In the genomic region with DNA sequence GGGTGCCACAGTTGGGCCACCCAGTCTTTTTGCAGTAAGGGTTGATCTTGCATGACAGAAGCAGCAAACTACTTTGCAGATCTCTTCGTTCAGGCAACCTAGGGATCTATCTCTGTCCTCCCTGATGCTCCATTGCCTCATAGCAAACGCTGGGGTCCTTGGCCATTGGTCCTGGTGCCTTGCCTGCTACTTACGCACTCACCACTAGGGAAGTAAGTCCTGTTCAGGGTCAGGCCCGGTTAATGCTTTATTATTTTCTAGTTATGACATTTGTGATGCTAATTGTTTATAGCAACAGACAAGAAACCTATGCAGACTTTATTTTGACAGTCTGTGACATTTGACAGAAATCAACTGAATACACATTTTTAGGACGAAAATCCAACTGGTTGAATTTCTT, we compare ENCODE assay signal across 17 cellular contexts.
DNase-seq lines count a peak whose midpoint lies in the region; ATAC-seq, FAIRE-seq and TF ChIP-seq lines count a peak whose summit lies in the region.
"Had no signal": no experiment of that assay in that cellular context is flagged by ENCODE, and none has a peak within 500 bp of the region (broad histone marks: within the 10 kb centered on the region; RNA-seq: fewer than 3 reads in every experiment).

No MANE protein-coding gene starts in this region.

- no peaks in the 10 kb centered on the region for H3F3A ChIP-seq in neural progenitor cell (ENCODE audit: low read depth)

- H3K4me3 Mint-ChIP-seq in neural progenitor cell (no peak overlapping the region), nephron progenitor cell (no peak overlapping the region)

- H3K36me3 Mint-ChIP-seq in neural progenitor cell (no peaks in the 10 kb centered on the region), nephron progenitor cell (ENCODE audit: low read depth) (no peaks in the 10 kb centered on the region)

- H3K36me3 ChIP-seq in GM12878 (ENCODE audit: control insufficient read depth in 2 of 2, insufficient read depth in 2 of 2, low read length in 1 of 2) = no peaks in the 10 kb centered on the region
- H3K36me3 ChIP-seq in neural progenitor cell = no peaks in the 10 kb centered on the region

- ATAC-seq in GM12878 = peak; percentile 40; the same call in 2 of the 3 replicates

- no peak overlapping the region for H2AFZ ChIP-seq in GM12878 (ENCODE audit: control insufficient read depth, low read depth, low read length)
- H2AFZ ChIP-seq in neural progenitor cell (replicated peaks) = no peak overlapping the region

- no peak overlapping the region for H3K27ac Mint-ChIP-seq in neural progenitor cell
- H3K27ac Mint-ChIP-seq in nephron progenitor cell = no peak overlapping the region

- H3K4me2 ChIP-seq in GM12878 (ENCODE audit: control insufficient read depth, insufficient read depth) (no peak overlapping the region), neural progenitor cell (no peak overlapping the region)

- H3K27me3 Mint-ChIP-seq in neural progenitor cell (ENCODE audit: insufficient read depth, low read depth) = no peaks in the 10 kb centered on the region
- H3K27me3 Mint-ChIP-seq in nephron progenitor cell (ENCODE audit: low read depth, poor library complexity) = no peaks in the 10 kb centered on the region

- DNase-seq in DMS53 (lab: John Stamatoyannopoulos, UW) = peak; percentile 4
- DNase-seq in DMS53 treated with DMSO at 0.1 percent for 48 hours (lab: John Stamatoyannopoulos, UW; ENCODE audit: unreplicated experiment) = no peak
- DNase-seq in NAMALWA (ENCODE audit: low spot score) = peak; percentile 4
- no peak for DNase-seq in GM12878 (ENCODE audit: low read depth, low spot score)
- no peak for DNase-seq in neural progenitor cell (ENCODE audit: low spot score)
- DNase-seq in NCI-H2171 (lab: John Stamatoyannopoulos, UW) = no peak
- DNase-seq in nephron progenitor cell = no peak
- DNase-seq in foreskin melanocyte = no peak
- DNase-seq: C1 segment of cervical spinal cord, IMR-90, Karpas-422, MM.1S, NCI-H1105 treated with DMSO at 0.1 percent for 48 hours, NCI-H187, NCI-H446, NCI-H69, RPMI8226 had no signal

- 7% methylated on average over 5 of the region's 5 CpGs for WGBS in GM12878 (ENCODE audit: insufficient coverage, insufficient replicate concordance, low lambda C conversion rate, missing lambda C conversion rate)

- FAIRE-seq in GM12878 (lab: Jason Lieb, UNC) = no peak

- H3K9me3 ChIP-seq in GM12878 (replicated peaks; ENCODE audit: control insufficient read depth, insufficient read depth, low read length) = no peaks in the 10 kb centered on the region
- no peaks in the 10 kb centered on the region for H3K9me3 ChIP-seq in neural progenitor cell (ENCODE audit: low read depth)

- H3K79me2 ChIP-seq in GM12878 (ENCODE audit: control insufficient read depth, insufficient read depth, low read length) = no peaks in the 10 kb centered on the region
- H3K79me2 ChIP-seq in neural progenitor cell (ENCODE audit: low read depth) = no peaks in the 10 kb centered on the region

- H3K4me3 ChIP-seq in GM12878 (no peak overlapping the region), neural progenitor cell (no peak overlapping the region)

- SMC1A ChIA-PET in GM12878 (lab: Charles Lee; ENCODE audit: uncharacterized antibody, unreplicated experiment) = no interaction called here

- H3K27ac ChIP-seq in GM12878 (ENCODE audit: control insufficient read depth, insufficient read depth) (no peak overlapping the region), neural progenitor cell (no peak overlapping the region)

- no TSS peak for BruUV-seq in GM12878 (replicated peaks; lab: Mats Ljungman, UMichigan)

- TF ChIP-seq EP300 in GM12878 (IDR thresholded peaks at IDR 0.05; ENCODE audit: borderline replicate concordance in 1 of 2, control insufficient read depth in 1 of 2, low read depth in 2 of 2, low read length in 2 of 2) = no peak

- no peaks in the 10 kb centered on the region for H3K4me1 ChIP-seq in GM12878 (ENCODE audit: control insufficient read depth, insufficient read depth, low read length)
- H3K4me1 ChIP-seq in neural progenitor cell = peaks cover 9% of the 10 kb centered on the region

- TF ChIP-seq RAD21 in GM12878 (IDR thresholded peaks at IDR 0.05; ENCODE audit: insufficient read depth, low read depth, low read length) = no peak

- H3K27me3 ChIP-seq in GM12878 (replicated peaks in 1 of 2; ENCODE audit: control insufficient read depth in 2 of 2, insufficient read depth in 2 of 2, low read length in 1 of 2) (no peaks in the 10 kb centered on the region), neural progenitor cell (no peaks in the 10 kb centered on the region)

- TF ChIP-seq POLR2A in GM12878 (IDR thresholded peaks at IDR 0.05; ENCODE audit: low read depth, low read length) = no peak

- in situ Hi-C loops in GM12878 (cut with MboI) = no loop called here

- H4K20me1 ChIP-seq in GM12878 (ENCODE audit: control insufficient read depth, insufficient read depth) (no peaks in the 10 kb centered on the region), neural progenitor cell (ENCODE audit: low read depth) (no peaks in the 10 kb centered on the region)

- H3K9me3 Mint-ChIP-seq in neural progenitor cell (peaks cover 2% of the 10 kb centered on the region), nephron progenitor cell (no peaks in the 10 kb centered on the region)

- RAD21 ChIA-PET in GM12878 (lab: Charles Lee; ENCODE audit: unreplicated experiment) = no interaction called here

- TF ChIP-seq CTCF in GM12878 (IDR thresholded peaks at IDR 0.05 in 2 of 3, conservative IDR thresholded peaks at IDR 0.05 in 1 of 3; ENCODE audit: control insufficient read depth in 2 of 3, extremely low read depth in 1 of 3, insufficient read depth in 1 of 3, low read depth in 3 of 3, low read length in 3 of 3) (no peak), neural progenitor cell (IDR thresholded peaks at IDR 0.05) (peak; percentile 12), nephron progenitor cell (IDR thresholded peaks at IDR 0.05) (no peak)

- H3K4me1 Mint-ChIP-seq in neural progenitor cell = peaks cover 4% of the 10 kb centered on the region
- no peaks in the 10 kb centered on the region for H3K4me1 Mint-ChIP-seq in nephron progenitor cell

- POLR2A ChIA-PET in GM12878 (lab: Charles Lee) = no interaction called here

- CTCF ChIA-PET in GM12878 (lab: Yijun Ruan, JAX) = no interaction called here

- H3K9ac ChIP-seq in GM12878 (ENCODE audit: control insufficient read depth, insufficient read depth, low read length) (no peak overlapping the region), neural progenitor cell (no peak overlapping the region)

- intact Hi-C loops in GM12878 (cut with micrococcal nuclease; ENCODE audit: unreplicated experiment) = no loop called here

TF ChIP-seq in GM12878, 131 proteins besides CTCF, POLR2A, EP300 and RAD21:
- no peak for TF ChIP-seq TAF1 (IDR thresholded peaks at IDR 0.05; ENCODE audit: borderline replicate concordance, low read depth, low read length)
- no peak for TF ChIP-seq POLR2AphosphoS5 (IDR thresholded peaks at IDR 0.05; ENCODE audit: low read length)
- no peak for TF ChIP-seq EZH2 (IDR thresholded peaks at IDR 0.05; ENCODE audit: borderline replicate concordance, control insufficient read depth, low read depth, low read length)
- TF ChIP-seq, protein P1, sequence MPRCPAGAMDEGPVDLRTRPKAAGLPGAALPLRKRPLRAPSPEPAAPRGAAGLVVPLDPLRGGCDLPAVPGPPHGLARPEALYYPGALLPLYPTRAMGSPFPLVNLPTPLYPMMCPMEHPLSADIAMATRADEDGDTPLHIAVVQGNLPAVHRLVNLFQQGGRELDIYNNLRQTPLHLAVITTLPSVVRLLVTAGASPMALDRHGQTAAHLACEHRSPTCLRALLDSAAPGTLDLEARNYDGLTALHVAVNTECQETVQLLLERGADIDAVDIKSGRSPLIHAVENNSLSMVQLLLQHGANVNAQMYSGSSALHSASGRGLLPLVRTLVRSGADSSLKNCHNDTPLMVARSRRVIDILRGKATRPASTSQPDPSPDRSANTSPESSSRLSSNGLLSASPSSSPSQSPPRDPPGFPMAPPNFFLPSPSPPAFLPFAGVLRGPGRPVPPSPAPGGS (IDR thresholded peaks at IDR 0.05; ENCODE audit: borderline replicate concordance, insufficient read depth, low read depth, low read length, poor library complexity, severe bottlenecking) = no peak
- no peak for TF ChIP-seq HCFC1 (IDR thresholded peaks at IDR 0.05; ENCODE audit: low read length)
- TF ChIP-seq JUNB (IDR thresholded peaks at IDR 0.05) = no peak
- TF ChIP-seq RUNX3 (IDR thresholded peaks at IDR 0.05; ENCODE audit: low read length) = no peak
- TF ChIP-seq SIN3A (IDR thresholded peaks at IDR 0.05; ENCODE audit: low read depth, low read length) = no peak
- no peak for TF ChIP-seq NFYA (IDR thresholded peaks at IDR 0.05; ENCODE audit: borderline replicate concordance, low read depth, low read length)
- no peak for TF ChIP-seq SUPT20H (IDR thresholded peaks at IDR 0.05; ENCODE audit: borderline replicate concordance, control insufficient read depth, low read depth, low read length)
- TF ChIP-seq SPI1 (IDR thresholded peaks at IDR 0.05; ENCODE audit: borderline replicate concordance, insufficient read depth, low read depth, low read length) = no peak
- no peak for TF ChIP-seq NRF1 (conservative IDR thresholded peaks at IDR 0.05; ENCODE audit: low read depth, low read length)
- no peak for TF ChIP-seq YY1 (IDR thresholded peaks at IDR 0.05; ENCODE audit: low read depth, low read length)
- no peak for TF ChIP-seq RFX5 (IDR thresholded peaks at IDR 0.05; ENCODE audit: low read depth, low read length)
- TF ChIP-seq FOXK2 (IDR thresholded peaks at IDR 0.05) = no peak
- no peak for TF ChIP-seq SIX5 (IDR thresholded peaks at IDR 0.05; ENCODE audit: low read depth, low read length, severe bottlenecking)
- TF ChIP-seq, protein P2, sequence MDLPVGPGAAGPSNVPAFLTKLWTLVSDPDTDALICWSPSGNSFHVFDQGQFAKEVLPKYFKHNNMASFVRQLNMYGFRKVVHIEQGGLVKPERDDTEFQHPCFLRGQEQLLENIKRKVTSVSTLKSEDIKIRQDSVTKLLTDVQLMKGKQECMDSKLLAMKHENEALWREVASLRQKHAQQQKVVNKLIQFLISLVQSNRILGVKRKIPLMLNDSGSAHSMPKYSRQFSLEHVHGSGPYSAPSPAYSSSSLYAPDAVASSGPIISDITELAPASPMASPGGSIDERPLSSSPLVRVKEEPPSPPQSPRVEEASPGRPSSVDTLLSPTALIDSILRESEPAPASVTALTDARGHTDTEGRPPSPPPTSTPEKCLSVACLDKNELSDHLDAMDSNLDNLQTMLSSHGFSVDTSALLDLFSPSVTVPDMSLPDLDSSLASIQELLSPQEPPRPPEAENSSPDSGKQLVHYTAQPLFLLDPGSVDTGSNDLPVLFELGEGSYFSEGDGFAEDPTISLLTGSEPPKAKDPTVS (IDR thresholded peaks at IDR 0.05; ENCODE audit: low read depth, low read length) = no peak

Comparison
In these comparisons a context has a peak if more than half of its experiments do, and no peak if none do; other contexts are left out.
1. DNase-seq: peak in DMS53 (single experiment) and NAMALWA (single experiment); none in DMS53 treated with DMSO at 0.1 percent for 48 hours (single experiment), GM12878 (single experiment), neural progenitor cell (single experiment), NCI-H2171 (single experiment), nephron progenitor cell (single experiment) and foreskin melanocyte (single experiment).